In genomic region chr1:57204091-57204490, GRCh38 we compare ENCODE assay signal across 33 cellular contexts.
DNase-seq lines count a peak whose midpoint lies in the region; ATAC-seq, FAIRE-seq and TF ChIP-seq lines count a peak whose summit lies in the region.
"Had no signal": no experiment of that assay in that cellular context is flagged by ENCODE, and none has a peak within 500 bp of the region (broad histone marks: within the 10 kb centered on the region; RNA-seq: fewer than 3 reads in every experiment).

No MANE protein-coding gene starts in this region.

- H3K79me2 ChIP-seq in mammary epithelial cell (ENCODE audit: insufficient read depth, low read length) (no peaks in the 10 kb centered on the region), GM12878 (ENCODE audit: control insufficient read depth, insufficient read depth, low read length) (no peaks in the 10 kb centered on the region)

- H3K27ac Mint-ChIP-seq in MCF 10A (ENCODE audit: low read depth, unreplicated experiment) (no peak overlapping the region), Calu3 (ENCODE audit: unreplicated experiment) (no peak overlapping the region)
- H3K27ac Mint-ChIP-seq: CD4-positive, alpha-beta T cell had no signal

- SMC1A ChIA-PET in GM12878 (lab: Charles Lee; ENCODE audit: uncharacterized antibody, unreplicated experiment): interaction anchor here (0.6 to 1.1 kb wide), 3 partner anchors 26 to 1994 kb away, joined by 3 read pairs; no protein-coding TSS in a partner anchor

- no peak for TF ChIP-seq POLR2A in GM12878 (IDR thresholded peaks at IDR 0.05; ENCODE audit: low read depth, low read length)

- H3K9ac ChIP-seq in mammary epithelial cell (ENCODE audit: insufficient read depth, low read length): no peak overlapping the region
- H3K9ac ChIP-seq in GM12878 (ENCODE audit: control insufficient read depth, insufficient read depth, low read length): no peak overlapping the region

- no peak for FAIRE-seq in GM12878 (lab: Jason Lieb, UNC)
- FAIRE-seq: GM12891, H1 had no signal

- dilution Hi-C loops in mammary epithelial cell (cut with HindIII; ENCODE audit: low sequenced_read_pairs): no loop called here

- H3K27me3 ChIP-seq in mammary epithelial cell (ENCODE audit: insufficient read depth, low read length): peaks cover 3% of the 10 kb centered on the region
- H3K27me3 ChIP-seq in GM12878 (replicated peaks in 1 of 2; ENCODE audit: control insufficient read depth in 2 of 2, insufficient read depth in 2 of 2, low read length in 1 of 2): no peaks in the 10 kb centered on the region; a peak in 1 of 4 replicates
- H3K27me3 ChIP-seq: SJSA1 had no signal

- H3K4me3 Mint-ChIP-seq in MCF 10A (ENCODE audit: unreplicated experiment) (no peak overlapping the region), Calu3 (ENCODE audit: low read depth, unreplicated experiment) (no peak overlapping the region)
- H3K4me3 Mint-ChIP-seq: CD4-positive, alpha-beta T cell had no signal

- H3K4me3 ChIP-seq in mammary epithelial cell (replicated peaks in 1 of 3; ENCODE audit: insufficient read depth in 1 of 3, low read depth in 2 of 3, low read length in 3 of 3) (no peak overlapping the region), GM12878 (no peak overlapping the region)
- H3K4me3 ChIP-seq: PC-9, SJSA1 had no signal

- no peak overlapping the region for H3K4me2 ChIP-seq in mammary epithelial cell (ENCODE audit: insufficient read depth, low read depth, low read length)
- no peak overlapping the region for H3K4me2 ChIP-seq in GM12878 (ENCODE audit: control insufficient read depth, insufficient read depth)
- H3K4me2 ChIP-seq: PC-9 had no signal

- RAD21 ChIA-PET in GM12878 (lab: Charles Lee; ENCODE audit: unreplicated experiment): no interaction called here

- WGBS in mammary epithelial cell (ENCODE audit: low coverage, missing lambda C conversion rate): 24% methylated on average over 3 of the region's 3 CpGs
- WGBS in GM12878 (ENCODE audit: insufficient coverage, insufficient replicate concordance, low lambda C conversion rate, missing lambda C conversion rate): 0% methylated on average over 3 of the region's 3 CpGs

- peaks cover 5% of the 10 kb centered on the region for H3K4me1 Mint-ChIP-seq in MCF 10A (ENCODE audit: insufficient read depth, unreplicated experiment)
- no peaks in the 10 kb centered on the region for H3K4me1 Mint-ChIP-seq in Calu3 (ENCODE audit: low read depth, unreplicated experiment)

- DNase-seq in mammary epithelial cell (peak; percentile 1), MCF 10A (ENCODE audit: unreplicated experiment) (no peak), GM12878 (ENCODE audit: low read depth, low spot score) (peak; percentile 12), G401 (ENCODE audit: low spot score) (no peak), Calu3 (no peak)
- DNase-seq: 8988T; ACHN; CD4-positive, alpha-beta T cell; COR-L47; DMS 273 treated with DMSO at 0.1 percent for 48 hours; DMS79; EL; GF-D8; HCEC 1CT; IMR-90; KG1; MM.1S; NCI-H1048; NCI-H1417; NCI-H1694; NCI-H2029 treated with DMSO at 0.1 percent for 48 hours; NCI-H446 treated with DMSO at 0.1 percent for 48 hours; NCI-H526; NCI-H82; NK-92 treated with Interleukin-12 subunit alpha and Interleukin-12 subunit beta, amount 100 ng/mL, for 24 hours; PC-9 had no signal

- CTCF ChIA-PET in mammary epithelial cell (lab: Charles Lee; ENCODE audit: low non-redundant PET): no interaction called here
- CTCF ChIA-PET in MCF 10A (lab: Yijun Ruan, JAX): interaction anchor here (0.6 kb wide), 1 partner anchor 13 kb away, joined by 3 read pairs; no protein-coding TSS in a partner anchor
- CTCF ChIA-PET in GM12878 (lab: Yijun Ruan, JAX): interaction anchor here (0.9 to 1.3 kb wide), 2 partner anchors 13 to 28 kb away, joined by 3 read pairs; no protein-coding TSS in a partner anchor
- CTCF ChIA-PET in Calu3 (lab: Charles Lee): no interaction called here

- no peaks in the 10 kb centered on the region for H3K36me3 ChIP-seq in mammary epithelial cell (ENCODE audit: insufficient read depth, low read length)
- H3K36me3 ChIP-seq in GM12878 (ENCODE audit: control insufficient read depth in 2 of 2, insufficient read depth in 2 of 2, low read length in 1 of 2): no peaks in the 10 kb centered on the region
- H3K36me3 ChIP-seq: SJSA1 had no signal

- TF ChIP-seq CTCF in mammary epithelial cell (conservative IDR thresholded peaks at IDR 0.05 in 1 of 2, IDR thresholded peaks at IDR 0.05 in 1 of 2; ENCODE audit: extremely low read depth in 1 of 2, insufficient read depth in 1 of 2, low read depth in 1 of 2, low read length in 2 of 2) (no peak), MCF 10A (IDR thresholded peaks at IDR 0.05; ENCODE audit: unreplicated experiment) (no peak), GM12878 (IDR thresholded peaks at IDR 0.05 in 2 of 3, conservative IDR thresholded peaks at IDR 0.05 in 1 of 3; ENCODE audit: control insufficient read depth in 2 of 3, extremely low read depth in 1 of 3, insufficient read depth in 1 of 3, low read depth in 3 of 3, low read length in 3 of 3) (no peak), Calu3 (IDR thresholded peaks at IDR 0.05; ENCODE audit: unreplicated experiment) (no peak)

- no peaks in the 10 kb centered on the region for H3K36me3 Mint-ChIP-seq in MCF 10A (ENCODE audit: insufficient read depth, unreplicated experiment)
- H3K36me3 Mint-ChIP-seq in Calu3 (ENCODE audit: insufficient read depth, unreplicated experiment): no peaks in the 10 kb centered on the region

- H2AFZ ChIP-seq in mammary epithelial cell (ENCODE audit: low read depth, low read length) (no peak overlapping the region), GM12878 (ENCODE audit: control insufficient read depth, low read depth, low read length) (no peak overlapping the region)
- H2AFZ ChIP-seq: PC-9 had no signal

- intact Hi-C loops in mammary epithelial cell (cut with micrococcal nuclease) (no loop called here), MCF 10A (cut with micrococcal nuclease) (no loop called here), GM12878 (cut with micrococcal nuclease; ENCODE audit: unreplicated experiment) (no loop called here), Calu3 (cut with micrococcal nuclease; ENCODE audit: unreplicated experiment) (loop anchor here (10.0 kb wide), 1 partner anchor 61 kb away; no protein-coding TSS in a partner anchor)

- in situ Hi-C loops in mammary epithelial cell (cut with MboI; ENCODE audit: low sequenced_read_pairs in 2 of 2) (no loop called here), GM12878 (cut with MboI) (no loop called here), G401 (cut with HindIII; ENCODE audit: low sequenced_read_pairs) (no loop called here)

- H3K4me1 ChIP-seq in mammary epithelial cell (ENCODE audit: insufficient read depth, low read length) (no peaks in the 10 kb centered on the region), GM12878 (ENCODE audit: control insufficient read depth, insufficient read depth, low read length) (no peaks in the 10 kb centered on the region)
- H3K4me1 ChIP-seq: SJSA1 had no signal

- POLR2A ChIA-PET in MCF 10A (lab: Yijun Ruan, JAX) (interaction anchor here (0.6 kb wide), 1 partner anchor 850 kb away, joined by 3 read pairs; no protein-coding TSS in a partner anchor), GM12878 (lab: Charles Lee) (interaction anchor here (0.6 to 1.1 kb wide), 2 partner anchors 10 to 65 kb away, joined by 4 to 6 read pairs; no protein-coding TSS in a partner anchor)

- H3K27me3 Mint-ChIP-seq in MCF 10A (ENCODE audit: insufficient read depth, unreplicated experiment) (no peaks in the 10 kb centered on the region), Calu3 (ENCODE audit: unreplicated experiment) (no peaks in the 10 kb centered on the region)
- H3K27me3 Mint-ChIP-seq: CD4-positive, alpha-beta T cell had no signal

- no peak for TF ChIP-seq EP300 in GM12878 (IDR thresholded peaks at IDR 0.05; ENCODE audit: borderline replicate concordance in 1 of 2, control insufficient read depth in 1 of 2, low read depth in 2 of 2, low read length in 2 of 2)

- H4K20me1 ChIP-seq in mammary epithelial cell (ENCODE audit: insufficient read depth, low read length) (no peaks in the 10 kb centered on the region), GM12878 (ENCODE audit: control insufficient read depth, insufficient read depth) (no peaks in the 10 kb centered on the region)

- H3K9me3 Mint-ChIP-seq in MCF 10A (ENCODE audit: unreplicated experiment) (no peaks in the 10 kb centered on the region), Calu3 (ENCODE audit: low read depth, unreplicated experiment) (peaks cover 2% of the 10 kb centered on the region)
- H3K9me3 Mint-ChIP-seq: CD4-positive, alpha-beta T cell had no signal

- no peaks in the 10 kb centered on the region for H3K9me3 ChIP-seq in mammary epithelial cell (replicated peaks; ENCODE audit: insufficient read depth, low read length)
- H3K9me3 ChIP-seq in GM12878 (replicated peaks; ENCODE audit: control insufficient read depth, insufficient read depth, low read length): no peaks in the 10 kb centered on the region
- H3K9me3 ChIP-seq: SJSA1 had no signal

- BruUV-seq in mammary epithelial cell (replicated peaks; lab: Mats Ljungman, UMichigan) (no TSS peak), MCF 10A (replicated peaks; lab: Mats Ljungman, UMichigan) (no TSS peak), GM12878 (replicated peaks; lab: Mats Ljungman, UMichigan) (no TSS peak), Calu3 (replicated peaks; lab: Mats Ljungman, UMichigan) (no TSS peak)

- TF ChIP-seq RAD21 in GM12878 (IDR thresholded peaks at IDR 0.05; ENCODE audit: insufficient read depth, low read depth, low read length): no peak

- ATAC-seq in GM18868 (IDR thresholded peaks at IDR 0.05; ENCODE audit: unreplicated experiment): peak; percentile 69
- ATAC-seq in GM12878: peak; percentile 84
- ATAC-seq in GM18502 (IDR thresholded peaks at IDR 0.05; ENCODE audit: poor library complexity, unreplicated experiment): no peak
- no peak for ATAC-seq in HG02981 (IDR thresholded peaks at IDR 0.05; ENCODE audit: unreplicated experiment)
- ATAC-seq: Right ventricle myocardium inferior had no signal

- H3K27ac ChIP-seq in mammary epithelial cell (ENCODE audit: insufficient read depth, low read depth, low read length): no peak overlapping the region
- H3K27ac ChIP-seq in GM12878 (ENCODE audit: control insufficient read depth, insufficient read depth): no peak overlapping the region
- H3K27ac ChIP-seq: PC-9, SJSA1 had no signal

Comparison
In these comparisons a context has a peak if more than half of its experiments do, and no peak if none do; other contexts are left out.
1. DNase-seq: peak in mammary epithelial cell (single experiment) and GM12878 (single experiment); none in MCF 10A (single experiment), G401 (single experiment) and Calu3 (single experiment).
2. CTCF ChIA-PET loops: an anchor here in MCF 10A (0.6 kb wide) and GM12878 (0.9 to 1.3 kb wide); none called in mammary epithelial cell and Calu3.
3. ATAC-seq: peak in GM18868 (single experiment) and GM12878 (single experiment); none in GM18502 (single experiment) and HG02981 (single experiment).